ENCODE assay signal across 7 cellular contexts in the genomic region with DNA sequence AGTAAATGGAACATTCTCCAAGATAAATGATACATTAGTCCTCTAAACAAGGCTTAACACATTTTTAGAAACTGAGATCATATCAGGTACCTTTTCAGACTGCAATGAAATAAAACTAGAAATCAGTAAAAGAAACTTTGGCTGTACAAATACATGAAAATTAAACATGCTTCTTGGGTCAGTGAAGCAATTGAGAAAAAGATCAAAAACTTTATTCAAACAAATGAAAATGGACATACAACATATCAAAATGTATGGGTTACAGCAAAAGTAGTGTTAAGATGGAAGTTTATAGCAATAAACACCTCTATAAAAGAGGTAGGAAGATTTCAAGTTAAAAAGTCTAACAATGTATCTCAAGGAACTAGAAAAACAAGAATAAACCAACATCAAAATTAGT.
"Had no signal": no experiment of that assay in that cellular context is flagged by ENCODE, and none has a peak within 500 bp of the region (broad histone marks: within the 10 kb centered on the region; RNA-seq: fewer than 3 reads in every experiment).

No MANE protein-coding gene starts in this region.

- H3K27ac ChIP-seq: HL-60 had no signal

- ATAC-seq: GM23338, HepG2 had no signal

- H2AFZ ChIP-seq: GM23338 had no signal

- DNase-seq: H9, HCEC 1CT, KG1 had no signal

- H3K4me3 ChIP-seq: GM23338 had no signal

- FAIRE-seq: H54, HepG2 had no signal

- H3K4me2 ChIP-seq: GM23338 had no signal
